ENCODE assay signal across 8 cellular contexts in genomic region chr6:34237722-34238506, GRCh38. TPM values are rescaled to one million over a fixed set of nuclear protein-coding genes. Genes with fewer than 3 reads are reported as not detected.
DNase-seq lines count a peak whose midpoint lies in the region; ATAC-seq and TF ChIP-seq lines count a peak whose summit lies in the region.

No MANE protein-coding gene starts in this region.

- H3K4me3 ChIP-seq in Karpas-422 (ENCODE audit: low read length), result peak overlapping the region; percentile 71
- H3K4me3 ChIP-seq in WERI-Rb-1 (ENCODE audit: low read depth, low read length), result peak overlapping the region; percentile 95
- H3K4me3 ChIP-seq in cardiac fibroblast (replicated peaks in 1 of 2; ENCODE audit: low read depth in 2 of 2, low read length in 2 of 2), result peak overlapping the region; percentile 74 to 78

- no peaks in the 10 kb centered on the region for H3K27me3 ChIP-seq in Karpas-422 (ENCODE audit: low read length)
- H3K27me3 ChIP-seq in WERI-Rb-1 (ENCODE audit: insufficient read depth, low read depth, severe bottlenecking), result no peaks in the 10 kb centered on the region
- H3K27me3 ChIP-seq in layer of hippocampus (ENCODE audit: control insufficient read depth, insufficient read depth, low read length), result no peaks in the 10 kb centered on the region

- no peak for ATAC-seq in HG02678 (IDR thresholded peaks at IDR 0.05; ENCODE audit: unreplicated experiment)

- peak; percentile 15 to 51 for DNase-seq in NCI-H446 (lab: John Stamatoyannopoulos, UW)
- DNase-seq in NCI-H446 treated with DMSO at 0.1 percent for 48 hours (lab: John Stamatoyannopoulos, UW), result no peak
- peak; percentile 93 for DNase-seq in Karpas-422
- DNase-seq in WERI-Rb-1, result peak; percentile 90
- DNase-seq in cardiac fibroblast (ENCODE audit: low read depth in 2 of 2), result peak; percentile 28 to 35
- peak; percentile 77 for DNase-seq in stimulated activated CD4-positive, alpha-beta T cell treated with anti-CD3 and anti-CD28 coated beads, Interleukin-4, amount 100 ng/mL, for 24 hours

- no peaks in the 10 kb centered on the region for H3K9me3 ChIP-seq in Karpas-422 (ENCODE audit: low read length)
- no peaks in the 10 kb centered on the region for H3K9me3 ChIP-seq in WERI-Rb-1 (ENCODE audit: severe bottlenecking)

- peak overlapping the region; percentile 96 for H3K27ac ChIP-seq in Karpas-422 (ENCODE audit: low read length)
- H3K27ac ChIP-seq in WERI-Rb-1, result peak overlapping the region; percentile 99
- peak overlapping the region; percentile 78 for H3K27ac ChIP-seq in layer of hippocampus (ENCODE audit: low read depth, low read length)

- peaks cover 41% of the 10 kb centered on the region for H4K20me1 ChIP-seq in Karpas-422 (ENCODE audit: insufficient read depth, low read depth, low read length)

- peaks cover 44% of the 10 kb centered on the region for H3K36me3 ChIP-seq in Karpas-422 (ENCODE audit: insufficient read depth, low read length)
- peaks cover 52% of the 10 kb centered on the region for H3K36me3 ChIP-seq in WERI-Rb-1

- no peak overlapping the region for H2AFZ ChIP-seq in Karpas-422 (ENCODE audit: low read length)

- TF ChIP-seq CTCF in WERI-Rb-1 (IDR thresholded peaks at IDR 0.05; ENCODE audit: low read depth, low read length) (peak; percentile 71), cardiac fibroblast (IDR thresholded peaks at IDR 0.05; ENCODE audit: low read depth, low read length) (peak; percentile 13)

- H3K4me1 ChIP-seq in Karpas-422 (ENCODE audit: low read length), result peaks cover 40% of the 10 kb centered on the region

- H3K9me2 ChIP-seq in Karpas-422 (replicated peaks; ENCODE audit: insufficient read depth, low read length), result no peaks in the 10 kb centered on the region

- peak overlapping the region; percentile 86 for H3K4me2 ChIP-seq in Karpas-422 (ENCODE audit: low read depth, low read length, poor library complexity, severe bottlenecking)

- peaks cover 35% of the 10 kb centered on the region for H3K79me2 ChIP-seq in Karpas-422 (ENCODE audit: low read length)

- peak overlapping the region; percentile 100 for H3K9ac ChIP-seq in Karpas-422 (ENCODE audit: low read length)

RNA-seq across cellular contexts. Expression of gene HMGA1, which starts 1.2 kb away (rescaled TPM):
- total RNA-seq in Karpas-422 (2014; rRNA removed; shearing (Covaris generic); ENCODE audit: low replicate concordance), result 337 and 353 TPM in 2 replicates

RNA-seq across cellular contexts. Expression of gene SMIM29, which starts 10.9 kb away (rescaled TPM):
- total RNA-seq in Karpas-422 (2014; rRNA removed; shearing (Covaris generic); ENCODE audit: low replicate concordance), result 35.1 and 44.3 TPM in 2 replicates
